Comparison of ENCODE assay signal across 16 cellular contexts in the genomic region with DNA sequence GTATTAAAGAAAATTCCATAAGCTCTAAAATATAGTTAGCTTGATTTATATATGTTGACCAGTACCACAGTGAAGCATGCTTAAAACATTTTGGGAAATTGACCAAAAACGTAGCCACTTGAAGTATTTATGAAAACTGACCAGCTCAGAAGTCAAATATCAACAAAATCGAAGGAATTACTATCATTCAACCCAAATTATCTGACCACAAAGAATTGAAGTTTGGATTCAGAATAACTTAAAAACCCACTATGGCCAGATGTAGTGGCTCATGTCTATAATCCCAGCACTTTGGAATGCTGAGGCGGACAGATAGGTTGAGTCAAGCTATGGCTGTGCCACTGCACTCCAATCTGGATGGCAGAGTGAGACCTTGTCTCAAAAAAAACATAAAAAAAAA. TPM values are rescaled to one million over a fixed set of nuclear protein-coding genes. Genes with fewer than 3 reads are reported as not detected.
DNase-seq lines count a peak whose midpoint lies in the region; ATAC-seq and TF ChIP-seq lines count a peak whose summit lies in the region.
"Had no signal": no experiment of that assay in that cellular context is flagged by ENCODE, and none has a peak within 500 bp of the region (broad histone marks: within the 10 kb centered on the region; RNA-seq: fewer than 3 reads in every experiment).

No MANE protein-coding gene starts in this region.

- peaks cover 77% of the 10 kb centered on the region for H3K36me3 Mint-ChIP-seq in activated T-helper 17 cell treated with anti-CD3 and anti-CD28 coated beads, Interleukin-2, amount 50 U/mL, for 72 hours (ENCODE audit: low read depth)

- H3K4me1 Mint-ChIP-seq in activated T-helper 17 cell treated with anti-CD3 and anti-CD28 coated beads, Interleukin-2, amount 50 U/mL, for 72 hours, result no peaks in the 10 kb centered on the region
- H3K4me1 Mint-ChIP-seq: H9, IgD-negative memory B cell had no signal

- BruUV-seq in IMR-90 (replicated peaks; lab: Mats Ljungman, UMichigan), result no TSS peak

- H3K9me3 Mint-ChIP-seq in activated T-helper 17 cell treated with anti-CD3 and anti-CD28 coated beads, Interleukin-2, amount 50 U/mL, for 72 hours, result no peaks in the 10 kb centered on the region
- H3K9me3 Mint-ChIP-seq: CD4-positive, alpha-beta memory T cell; H9; IgD-negative memory B cell had no signal

- TF ChIP-seq RAD21 in IMR-90 (IDR thresholded peaks at IDR 0.05; ENCODE audit: low read length), result no peak

- ATAC-seq in IMR-90 (ENCODE audit: low read depth), result peak; percentile 85
- no peak for ATAC-seq in activated T-helper 17 cell treated with anti-CD3 and anti-CD28 coated beads, Interleukin-2, amount 50 U/mL, for 72 hours (replicated peaks)
- ATAC-seq: GM12878 had no signal

- H3K9me1 ChIP-seq in IMR-90 (ENCODE audit: insufficient read depth, low read length), result peaks cover 4% of the 10 kb centered on the region; the same call in 1 of the 2 replicates

- H2BK5ac ChIP-seq in IMR-90 (ENCODE audit: low read depth, low read length, poor library complexity, severe bottlenecking), result peak overlapping the region; percentile 94

- H3K56ac ChIP-seq in IMR-90 (ENCODE audit: extremely low read depth, insufficient read depth, low read length), result peak overlapping the region; percentile 66; the same call in 1 of the 2 replicates

- in situ Hi-C loops in IMR-90 (cut with MboI; ENCODE audit: low sequenced_read_pairs), result no loop called here

- no peak overlapping the region for H2BK15ac ChIP-seq in IMR-90 (ENCODE audit: low read depth, low read length)

- H2AK5ac ChIP-seq in IMR-90 (ENCODE audit: low read depth, low read length), result no peak overlapping the region

- peaks cover 13% of the 10 kb centered on the region; the same call in 1 of the 2 replicates for H3K36me3 ChIP-seq in IMR-90 (ENCODE audit: control insufficient read depth, insufficient read depth, low read length)

- no peak for TF ChIP-seq POLR2A in IMR-90 (IDR thresholded peaks at IDR 0.05; ENCODE audit: low read depth, low read length)

- no peak overlapping the region for H3K9ac ChIP-seq in IMR-90 (ENCODE audit: low read depth, low read length)

- no peak overlapping the region for H2BK20ac ChIP-seq in IMR-90 (ENCODE audit: low read depth, low read length)

- TF ChIP-seq CTCF in AG10803 (conservative IDR thresholded peaks at IDR 0.05; ENCODE audit: low read length) (no peak), IMR-90 (conservative IDR thresholded peaks at IDR 0.05; ENCODE audit: low read depth, low read length) (no peak)

- H4K91ac ChIP-seq in IMR-90 (ENCODE audit: insufficient read depth, low read depth, low read length), result no peak overlapping the region

- dilution Hi-C loops in IMR-90 (cut with HindIII; ENCODE audit: low sequenced_read_pairs, unreplicated experiment), result no loop called here

- no peak overlapping the region for H4K5ac ChIP-seq in IMR-90 (ENCODE audit: low read depth, low read length)

- POLR2A ChIA-PET in IMR-90 (lab: Charles Lee; ENCODE audit: unreplicated experiment), result interaction anchor here (0.7 kb wide), 1 partner anchor 132 kb away, joined by 6 read pairs; no protein-coding TSS in a partner anchor

- no peak overlapping the region for H3K4me3 Mint-ChIP-seq in activated T-helper 17 cell treated with anti-CD3 and anti-CD28 coated beads, Interleukin-2, amount 50 U/mL, for 72 hours
- H3K4me3 Mint-ChIP-seq: CD4-positive, alpha-beta memory T cell; H9; IgD-negative memory B cell had no signal

- no peaks in the 10 kb centered on the region; the same call in 1 of the 2 replicates for H4K20me1 ChIP-seq in IMR-90 (ENCODE audit: insufficient read depth, low read length)

- peak overlapping the region in 1 of 2 experiments; percentile 59; a peak in 1 of 4 replicates for H4K8ac ChIP-seq in IMR-90 (ENCODE audit: low read depth in 2 of 2, low read length in 2 of 2)

- peak overlapping the region; percentile 86 for H2BK120ac ChIP-seq in IMR-90 (ENCODE audit: low read depth, low read length)

- H3K18ac ChIP-seq in IMR-90 (ENCODE audit: low read depth, low read length), result peak overlapping the region; percentile 46; the same call in 1 of the 2 replicates

- no CpG with 5 or more reads among the region's 3 CpGs for WGBS in IMR-90 (ENCODE audit: extremely low coverage in 2 of 2, insufficient read length in 1 of 2), 2 experiments

- peaks cover 6% of the 10 kb centered on the region for H3K4me1 ChIP-seq in IMR-90 (ENCODE audit: control insufficient read depth, insufficient read depth, low read length)
- H3K4me1 ChIP-seq: BE2C had no signal

- H3K4me2 ChIP-seq in IMR-90 (ENCODE audit: low read depth, low read length), result no peak overlapping the region

- DNase-seq in AG10803 (ENCODE audit: low read depth) (peak; percentile 9), IMR-90 (peak; percentile 97), fibroblast of peridontal ligament (ENCODE audit: extremely low read depth) (peak; percentile 64), NCI-H2107 treated with DMSO at 0.1 percent for 48 hours (lab: John Stamatoyannopoulos, UW; ENCODE audit: unreplicated experiment) (no peak), HUDEP-2 (lab: John Stamatoyannopoulos, UW; ENCODE audit: unreplicated experiment in 76 of 76) (no peak)
- no peak for DNase-seq in activated effector memory CD4-positive, alpha-beta T cell treated with Interleukin-2 at 50 U/mL for 16 hours
- DNase-seq: BE2C; CD4-positive, alpha-beta memory T cell; DMS79; GOT3; H9; KG1 had no signal

- CTCF ChIA-PET in IMR-90 (lab: Yijun Ruan, JAX), result interaction anchor here (0.6 kb wide), 1 partner anchor 199 kb away, joined by 3 read pairs; no protein-coding TSS in a partner anchor

- peaks cover 0 to 8% of the 10 kb centered on the region in 2 experiments; a peak in 2 of 4 replicates for H3K79me1 ChIP-seq in IMR-90 (ENCODE audit: low read depth in 1 of 2, low read length in 2 of 2)

- H3K27me3 Mint-ChIP-seq in activated T-helper 17 cell treated with anti-CD3 and anti-CD28 coated beads, Interleukin-2, amount 50 U/mL, for 72 hours, result no peaks in the 10 kb centered on the region
- H3K27me3 Mint-ChIP-seq: CD4-positive, alpha-beta memory T cell; IgD-negative memory B cell had no signal

- H2AK9ac ChIP-seq in IMR-90 (replicated peaks; ENCODE audit: low read depth, low read length, poor library complexity), result no peak overlapping the region

- no peak overlapping the region for H3K14ac ChIP-seq in IMR-90 (replicated peaks; ENCODE audit: low read depth, low read length)

- intact Hi-C loops in IMR-90 (cut with micrococcal nuclease), result no loop called here

- no peak overlapping the region for H3K4ac ChIP-seq in IMR-90 (ENCODE audit: low read depth, low read length)

- peak overlapping the region; percentile 100; the same call in 1 of the 2 replicates for H3K27ac ChIP-seq in IMR-90 (ENCODE audit: insufficient read depth, low read length)
- H3K27ac ChIP-seq: C4-2B had no signal

- H3K4me3 ChIP-seq in AG10803 (ENCODE audit: low read length) (no peak overlapping the region), IMR-90 (ENCODE audit: insufficient read depth, low read depth, low read length) (no peak overlapping the region)
- H3K4me3 ChIP-seq: GM12878 had no signal

- no peak overlapping the region for H2AFZ ChIP-seq in IMR-90 (replicated peaks; ENCODE audit: low read length, poor library complexity)

- no peaks in the 10 kb centered on the region for H3K9me3 ChIP-seq in IMR-90 (ENCODE audit: control insufficient read depth, insufficient read depth, low read length)
- H3K9me3 ChIP-seq: BE2C had no signal

- no peak overlapping the region for H3K23ac ChIP-seq in IMR-90 (ENCODE audit: low read depth, low read length)

- no peak overlapping the region for H3K27ac Mint-ChIP-seq in activated T-helper 17 cell treated with anti-CD3 and anti-CD28 coated beads, Interleukin-2, amount 50 U/mL, for 72 hours
- H3K27ac Mint-ChIP-seq: CD4-positive, alpha-beta memory T cell; H9; IgD-negative memory B cell had no signal

- no peaks in the 10 kb centered on the region for H3K27me3 ChIP-seq in IMR-90 (ENCODE audit: control insufficient read depth, insufficient read depth, low read length)
- H3K27me3 ChIP-seq: BE2C had no signal

TF ChIP-seq in IMR-90, 13 proteins besides CTCF, POLR2A, EP300 and RAD21:
- no peak for TF ChIP-seq MAZ (IDR thresholded peaks at IDR 0.05; ENCODE audit: borderline replicate concordance, low read depth, low read length)
- 0 out of 2 replicates have a peak, but pooled peaks have one; percentile 11 for TF ChIP-seq MAFK (IDR thresholded peaks at IDR 0.05; ENCODE audit: low read depth, low read length)

RNA-seq across cellular contexts. Expression of gene GPALPP1, which starts 31.9 kb away (rescaled TPM):
- 10.6 and 25.3 TPM in 2 replicates for total RNA-seq in IMR-90 (2012; rRNA removed)
- polyA plus RNA-seq in IMR-90 (2012; rRNA removed), result 8.2 and 12.5 TPM in 2 replicates
- polyA plus RNA-seq in IMR-90 (2012; cell fraction: cytosol; rRNA removed), result 2.6 and 3.3 TPM in 2 replicates
- 10.0 and 29.4 TPM in 2 replicates for polyA plus RNA-seq in IMR-90 (2012; cell fraction: nucleus; rRNA removed; ENCODE audit: low replicate concordance)
- total RNA-seq in activated T-helper 17 cell treated with anti-CD3 and anti-CD28 coated beads, Interleukin-2, amount 50 U/mL, for 72 hours, result 10 to 100 TPM; 20.9 to 26.0 TPM

RNA-seq across cellular contexts. Expression of gene NUFIP1, which starts 32.0 kb away (rescaled TPM):
- total RNA-seq in IMR-90 (2012; rRNA removed), result 1.4 and 2.5 TPM in 2 replicates
- 2.1 and 2.3 TPM in 2 replicates for polyA plus RNA-seq in IMR-90 (2012; rRNA removed)
- polyA plus RNA-seq in IMR-90 (2012; cell fraction: cytosol; rRNA removed), result 0.90 and 0.99 TPM in 2 replicates
- polyA plus RNA-seq in IMR-90 (2012; cell fraction: nucleus; rRNA removed; ENCODE audit: low replicate concordance), result 0.94 and 1.7 TPM in 2 replicates
- 1 to 10 TPM; 4.8 to 8.4 TPM for total RNA-seq in activated T-helper 17 cell treated with anti-CD3 and anti-CD28 coated beads, Interleukin-2, amount 50 U/mL, for 72 hours

Comparison
In these comparisons a context has a peak if more than half of its experiments do, and no peak if none do; other contexts are left out.
1. DNase-seq: peak in AG10803 (single experiment), IMR-90 (single experiment) and fibroblast of peridontal ligament (single experiment); none in NCI-H2107 treated with DMSO at 0.1 percent for 48 hours (single experiment), HUDEP-2 (0 of 76) and activated effector memory CD4-positive, alpha-beta T cell treated with Interleukin-2 at 50 U/mL for 16 hours (single experiment).